In the genomic region with DNA sequence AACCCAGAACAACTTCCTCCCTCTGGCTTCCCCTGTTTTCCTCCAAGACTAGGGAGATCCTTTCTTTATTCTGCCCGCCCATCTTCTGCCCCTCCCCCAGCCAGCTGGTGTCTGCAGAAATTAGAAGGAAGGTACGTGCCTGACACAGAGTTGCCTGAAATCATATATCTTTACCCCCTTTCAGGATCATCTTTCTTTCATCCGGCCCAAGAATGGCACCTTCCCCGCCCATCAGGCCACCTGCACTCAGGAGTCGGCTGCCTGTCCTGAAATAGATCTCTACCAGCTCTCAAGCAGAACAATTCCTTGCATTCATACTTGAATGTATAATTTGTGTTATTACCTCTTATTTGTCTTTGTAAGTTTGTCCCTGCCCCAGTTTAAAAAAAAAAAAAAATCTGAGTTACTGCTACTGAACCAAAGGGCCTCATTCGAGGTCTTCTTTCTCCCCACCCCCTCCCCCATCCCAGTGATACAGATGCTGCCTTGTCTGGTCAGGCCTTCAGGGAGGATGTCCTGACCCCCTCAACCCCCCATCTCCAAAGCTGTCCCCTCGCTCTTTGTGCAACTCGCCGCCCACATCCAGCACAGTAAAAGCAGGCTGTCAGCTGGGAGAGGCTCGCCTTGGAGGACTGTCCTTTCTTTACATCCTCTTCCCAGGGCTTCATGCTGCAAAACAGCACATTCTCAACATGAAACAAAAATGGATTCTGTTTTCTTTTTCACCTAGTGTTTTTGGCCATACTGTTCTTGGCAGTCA, we compare ENCODE assay signal across 10 cellular contexts.
DNase-seq lines count a peak whose midpoint lies in the region; ATAC-seq and TF ChIP-seq lines count a peak whose summit lies in the region.
"Had no signal": no experiment of that assay in that cellular context is flagged by ENCODE, and none has a peak within 500 bp of the region (broad histone marks: within the 10 kb centered on the region; RNA-seq: fewer than 3 reads in every experiment).

No MANE protein-coding gene starts in this region.

- H3K9me3 ChIP-seq in HUES64 (ENCODE audit: insufficient read depth, low read depth, low read length) (no peaks in the 10 kb centered on the region), SK-N-SH (no peaks in the 10 kb centered on the region), iPS-18a (ENCODE audit: control insufficient read depth, low read depth, low read length) (no peaks in the 10 kb centered on the region), skeletal muscle tissue (ENCODE audit: control insufficient read depth in 3 of 3, low read length in 3 of 3) (no peaks in the 10 kb centered on the region)
- H3K9me3 ChIP-seq: MG63 had no signal

- H3K4me3 ChIP-seq in HUES64 (ENCODE audit: low read length) (no peak overlapping the region), SK-N-SH (ENCODE audit: low read depth in 2 of 2, low read length in 1 of 2) (0 out of 4 replicates have a peak overlapping the region, but pooled peaks of 1 of the 2 experiments have one; percentile 4), iPS-18a (ENCODE audit: low read length) (peak overlapping the region; percentile 22), skeletal muscle tissue (ENCODE audit: low read length in 3 of 3) (peak overlapping the region in 1 of 3 donors; percentile 49)
- H3K4me3 ChIP-seq: MG63 had no signal

- no peaks in the 10 kb centered on the region for H3K27me3 ChIP-seq in HUES64 (ENCODE audit: insufficient read depth, low read length)
- no peaks in the 10 kb centered on the region for H3K27me3 ChIP-seq in SK-N-SH (ENCODE audit: insufficient read depth)
- no peaks in the 10 kb centered on the region for H3K27me3 ChIP-seq in iPS-18a (ENCODE audit: control insufficient read depth, insufficient read depth, low read length)
- no peaks in the 10 kb centered on the region for H3K27me3 ChIP-seq in skeletal muscle tissue (ENCODE audit: control insufficient read depth in 3 of 3, insufficient read depth in 3 of 3, low read length in 3 of 3)
- H3K27me3 ChIP-seq: MG63 had no signal

- H4K20me1 ChIP-seq in SK-N-SH (ENCODE audit: insufficient read depth) = no peaks in the 10 kb centered on the region

- H3K36me3 ChIP-seq in HUES64 (ENCODE audit: insufficient read depth, low read length) = no peaks in the 10 kb centered on the region
- H3K36me3 ChIP-seq in SK-N-SH (replicated peaks in 1 of 2; ENCODE audit: control insufficient read depth in 1 of 2, insufficient read depth in 2 of 2, low read length in 1 of 2) = no peaks in the 10 kb centered on the region
- H3K36me3 ChIP-seq in iPS-18a (ENCODE audit: control insufficient read depth, low read depth, low read length) = no peaks in the 10 kb centered on the region
- no peaks in the 10 kb centered on the region for H3K36me3 ChIP-seq in skeletal muscle tissue (ENCODE audit: control insufficient read depth in 3 of 3, insufficient read depth in 3 of 3, low read length in 3 of 3)
- H3K36me3 ChIP-seq: MG63 had no signal

- CTCF ChIA-PET in SK-N-SH (lab: Yijun Ruan, JAX) = no interaction called here

- ATAC-seq in GM19035 (IDR thresholded peaks at IDR 0.05; ENCODE audit: unreplicated experiment) = no peak
- no peak for ATAC-seq in GM21367 (IDR thresholded peaks at IDR 0.05; ENCODE audit: unreplicated experiment)

- TF ChIP-seq EP300 in SK-N-SH (IDR thresholded peaks at IDR 0.05; ENCODE audit: borderline replicate concordance in 1 of 2, low read depth in 1 of 2, low read length in 1 of 2) = no peak

- peaks cover 36% of the 10 kb centered on the region for H3F3A ChIP-seq in SK-N-SH (replicated peaks; ENCODE audit: insufficient read depth)

- H3K9ac ChIP-seq in HUES64 (ENCODE audit: low read depth, low read length) (no peak overlapping the region), SK-N-SH (peak overlapping the region; percentile 42; the same call in 1 of the 2 replicates), iPS-18a (ENCODE audit: low read length) (peak overlapping the region; percentile 43), skeletal muscle tissue (ENCODE audit: low read depth in 1 of 3, low read length in 3 of 3) (peak overlapping the region; percentile 47 to 76 (median 69))

- 58% methylated on average over 10 of the region's 10 CpGs for WGBS in HUES64
- 51% methylated on average over 10 of the region's 10 CpGs for WGBS in SK-N-SH (ENCODE audit: low lambda C conversion rate)

- peak; percentile 41 for DNase-seq in SK-N-SH
- no peak for DNase-seq in kidney tubule cell (ENCODE audit: low spot score)
- DNase-seq in UCSD-AML1 (lab: John Stamatoyannopoulos, UW; ENCODE audit: unreplicated experiment) = no peak
- DNase-seq: MG63; stimulated activated CD4-positive, alpha-beta T cell treated with anti-CD3 and anti-CD28 coated beads, Interleukin-2, amount 100 ng/mL, for 24 hours had no signal

- POLR2A ChIA-PET in SK-N-SH (lab: Yijun Ruan, JAX) = no interaction called here

- no peak for TF ChIP-seq CTCF in SK-N-SH (IDR thresholded peaks at IDR 0.05)

- no peak for TF ChIP-seq RAD21 in SK-N-SH (IDR thresholded peaks at IDR 0.05; ENCODE audit: low read length)

- peaks cover 6% of the 10 kb centered on the region; the same call in 1 of the 2 replicates for H3K79me2 ChIP-seq in SK-N-SH (ENCODE audit: insufficient read depth)

- no peak overlapping the region for H2AFZ ChIP-seq in SK-N-SH (ENCODE audit: low read depth)

- H3K9me2 ChIP-seq in SK-N-SH = no peaks in the 10 kb centered on the region

- H3K4me1 ChIP-seq in HUES64 (ENCODE audit: insufficient read depth, low read length) (peaks cover 28% of the 10 kb centered on the region), SK-N-SH (ENCODE audit: control insufficient read depth in 1 of 2, insufficient read depth in 2 of 2, low read depth in 1 of 2, low read length in 1 of 2) (peaks cover 29 to 46% of the 10 kb centered on the region in 2 experiments), iPS-18a (ENCODE audit: control insufficient read depth, low read depth, low read length) (peaks cover 21% of the 10 kb centered on the region), skeletal muscle tissue (ENCODE audit: control insufficient read depth in 3 of 3, insufficient read depth in 3 of 3, low read length in 3 of 3) (peaks cover 34 to 53% (median 35%) of the 10 kb centered on the region in 3 donors)

- H3K27ac ChIP-seq in HUES64 (ENCODE audit: low read depth, low read length) (peak overlapping the region; percentile 0; the same call in 1 of the 2 replicates), SK-N-SH (ENCODE audit: low read depth in 2 of 2, low read length in 1 of 2) (peak overlapping the region; percentile 83 to 94), iPS-18a (ENCODE audit: low read length) (no peak overlapping the region), skeletal muscle tissue (ENCODE audit: low read depth, low read length) (peak overlapping the region; percentile 96)

- H3K4me2 ChIP-seq in SK-N-SH = peak overlapping the region; percentile 54; the same call in 1 of the 2 replicates

TF ChIP-seq in SK-N-SH, 30 proteins besides CTCF, POLR2A, EP300 and RAD21:
- TF ChIP-seq MXI1 (IDR thresholded peaks at IDR 0.05; ENCODE audit: low read depth, low read length) (no peak), GATA2 (CRISPR knock-in tag; IDR thresholded peaks at IDR 0.05) (no peak), RXRA (IDR thresholded peaks at IDR 0.05; ENCODE audit: borderline replicate concordance, low read depth) (no peak), RCOR1 (IDR thresholded peaks at IDR 0.05; ENCODE audit: low read length) (no peak), TAF1 (IDR thresholded peaks at IDR 0.05; ENCODE audit: borderline replicate concordance, low read depth, low read length) (no peak), TEAD4 (IDR thresholded peaks at IDR 0.05; ENCODE audit: borderline replicate concordance, insufficient read depth) (no peak), FOSL2 (IDR thresholded peaks at IDR 0.05; ENCODE audit: borderline replicate concordance, low read depth) (no peak), GABPA (IDR thresholded peaks at IDR 0.05; ENCODE audit: low read depth) (no peak)
